ENCODE assay signal across 9 cellular contexts in the genomic region with DNA sequence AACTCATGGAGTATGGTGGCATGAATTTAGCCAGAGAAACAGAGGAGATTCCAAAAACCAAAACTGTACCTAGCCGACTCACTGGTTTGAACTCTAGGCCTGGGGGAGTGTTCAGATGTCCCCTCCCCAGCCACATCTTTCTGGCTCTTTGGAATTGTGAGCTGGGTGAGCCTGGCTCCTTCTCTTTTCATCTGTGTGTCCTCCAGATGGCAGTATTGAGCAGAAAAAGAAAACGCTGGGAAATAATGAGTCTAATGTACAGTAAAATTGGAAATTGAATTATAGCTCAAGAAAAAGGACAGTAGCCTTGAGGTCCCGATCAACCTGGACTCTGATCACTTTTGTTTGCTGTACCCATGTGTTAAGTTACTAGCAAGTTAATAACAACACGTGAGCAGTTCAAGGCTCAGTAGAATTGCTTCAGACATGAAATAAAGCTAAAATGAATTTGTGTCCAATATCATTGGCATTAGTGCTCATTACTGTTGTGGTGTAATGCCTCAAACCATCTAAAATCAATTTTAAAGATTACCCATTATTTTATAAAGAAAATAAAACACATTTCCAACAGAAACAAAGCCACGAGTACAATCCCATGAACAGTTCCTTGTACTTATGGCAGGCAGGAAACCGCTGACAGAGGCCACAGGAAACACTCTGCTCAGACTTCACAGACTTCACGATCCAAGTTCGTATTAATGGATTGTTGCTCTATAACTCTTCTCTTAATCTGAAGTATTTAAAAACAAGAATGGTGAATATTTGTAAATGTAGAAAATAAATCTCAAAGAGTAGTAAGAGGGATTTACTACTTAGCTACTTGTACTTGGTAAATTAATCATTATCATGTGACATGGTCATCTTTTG.
DNase-seq lines count a peak whose midpoint lies in the region; ATAC-seq and TF ChIP-seq lines count a peak whose summit lies in the region.
"Had no signal": no experiment of that assay in that cellular context is flagged by ENCODE, and none has a peak within 500 bp of the region (broad histone marks: within the 10 kb centered on the region; RNA-seq: fewer than 3 reads in every experiment).

No MANE protein-coding gene starts in this region.

- peaks cover 0 to 27% (median 0%) of the 10 kb centered on the region in 9 donors for H3K36me3 ChIP-seq in heart right ventricle
- H3K36me3 ChIP-seq in gastrocnemius medialis, result no peaks in the 10 kb centered on the region

- H3K4me1 Mint-ChIP-seq in activated naive CD4-positive, alpha-beta T cell treated with anti-CD3 and anti-CD28 coated beads, Interleukin-2, amount 10 ng/mL, durations not matched to agents 7 days and 5 days, result peaks cover 14% of the 10 kb centered on the region

- TF ChIP-seq POLR2A in gastrocnemius medialis (IDR thresholded peaks at IDR 0.05), result no peak

- no peaks in the 10 kb centered on the region for H3K27me3 Mint-ChIP-seq in activated naive CD4-positive, alpha-beta T cell treated with anti-CD3 and anti-CD28 coated beads, Interleukin-2, amount 10 ng/mL, durations not matched to agents 7 days and 5 days

- WGBS in heart right ventricle, 2 donors, result 21 to 22% methylated on average over 8 of the region's 8 CpGs

- peaks cover 0 to 22% (median 0%) of the 10 kb centered on the region in 9 donors for H3K4me1 ChIP-seq in heart right ventricle
- H3K4me1 ChIP-seq in gastrocnemius medialis, result no peaks in the 10 kb centered on the region

- peak; percentile 43 for ATAC-seq in HG02610 (IDR thresholded peaks at IDR 0.05; ENCODE audit: unreplicated experiment)
- ATAC-seq in heart right ventricle, result peak in 7 of 8 donors; percentile 61 to 84 (median 69)
- peak; percentile 82 to 86 for ATAC-seq in gastrocnemius medialis
- ATAC-seq in GM19455 (IDR thresholded peaks at IDR 0.05; ENCODE audit: unreplicated experiment), result no peak

- peaks cover 22% of the 10 kb centered on the region for H3K36me3 Mint-ChIP-seq in activated naive CD4-positive, alpha-beta T cell treated with anti-CD3 and anti-CD28 coated beads, Interleukin-2, amount 10 ng/mL, durations not matched to agents 7 days and 5 days

- DNase-seq in NCI-H510A treated with DMSO at 0.1 percent for 48 hours (lab: John Stamatoyannopoulos, UW) (peak; percentile 82), NCI-H510A (lab: John Stamatoyannopoulos, UW) (no peak), NCI-H526 (lab: John Stamatoyannopoulos, UW) (peak; percentile 46 to 77), heart right ventricle (peak in 1 of 2 donors; percentile 40), gastrocnemius medialis (no peak)
- DNase-seq in activated naive CD4-positive, alpha-beta T cell treated with anti-CD3 and anti-CD28 coated beads, Interleukin-2, amount 10 ng/mL, durations not matched to agents 7 days and 5 days, result peak; percentile 32

- H3K27me3 ChIP-seq in heart right ventricle (peaks cover 4 to 91% (median 73%) of the 10 kb centered on the region in 7 donors), gastrocnemius medialis (peaks cover 48 to 51% (median 50%) of the 10 kb centered on the region in 3 donors)

- CTCF ChIA-PET in activated naive CD4-positive, alpha-beta T cell treated with anti-CD3 and anti-CD28 coated beads, Interleukin-2, amount 10 ng/mL, durations not matched to agents 7 days and 5 days (lab: Charles Lee), result interaction anchor here (0.6 to 2.3 kb wide), 42 partner anchors 9 to 791 kb away, joined by 3 to 29 read pairs (median 4); partner anchors contain the start of gene CBX3

- H3K4me3 Mint-ChIP-seq in activated naive CD4-positive, alpha-beta T cell treated with anti-CD3 and anti-CD28 coated beads, Interleukin-2, amount 10 ng/mL, durations not matched to agents 7 days and 5 days, result no peak overlapping the region
- H3K4me3 Mint-ChIP-seq: activated naive CD8-positive, alpha-beta T cell had no signal

- in situ Hi-C loops in gastrocnemius medialis (cut with MboI; ENCODE audit: low sequenced_read_pairs in 4 of 4), result loop anchor here (5.0 to 25.0 kb wide), 10 partner anchors 275 to 982 kb away; partner anchors contain the start of genes HOXA3 (in 2 of the 4), HOXA7 (in 2 of the 4), HOXA5 (in 1 of the 4) and HOXA6 (in 1 of the 4)

- H3K4me3 ChIP-seq in heart right ventricle (peak overlapping the region in 2 of 10 donors; percentile 3 to 5), gastrocnemius medialis (no peak overlapping the region)

- H3K9me3 ChIP-seq in heart right ventricle, result no peaks in the 10 kb centered on the region
- no peaks in the 10 kb centered on the region for H3K9me3 ChIP-seq in gastrocnemius medialis

- TF ChIP-seq CTCF in heart right ventricle (IDR thresholded peaks at IDR 0.05) (peak; percentile 65 to 88 (median 83)), gastrocnemius medialis (IDR thresholded peaks at IDR 0.05 in 4 of 5, conservative IDR thresholded peaks at IDR 0.05 in 1 of 5) (peak; percentile 63 to 85 (median 71))

- H3K27ac ChIP-seq in heart right ventricle (no peak overlapping the region), gastrocnemius medialis (no peak overlapping the region)

- no peaks in the 10 kb centered on the region for H3K9me3 Mint-ChIP-seq in activated naive CD4-positive, alpha-beta T cell treated with anti-CD3 and anti-CD28 coated beads, Interleukin-2, amount 10 ng/mL, durations not matched to agents 7 days and 5 days

- no peak overlapping the region for H3K27ac Mint-ChIP-seq in activated naive CD4-positive, alpha-beta T cell treated with anti-CD3 and anti-CD28 coated beads, Interleukin-2, amount 10 ng/mL, durations not matched to agents 7 days and 5 days
- H3K27ac Mint-ChIP-seq: activated naive CD8-positive, alpha-beta T cell had no signal

- intact Hi-C loops in heart right ventricle (cut with DNase I), result loop anchor here (1.0 to 10.0 kb wide), 13 partner anchors 85 to 793 kb away; partner anchors contain the start of gene HOXA7 (in 1 of the 10)
- intact Hi-C loops in gastrocnemius medialis (cut with DNase I; ENCODE audit: low total_unique reads), result loop anchor here (1.0 to 10.0 kb wide), 4 partner anchors 167 to 1115 kb away; partner anchors contain the start of genes CBX3 and HNRNPA2B1

Comparison
In these comparisons a context has a peak if more than half of its experiments do, and no peak if none do; other contexts are left out.
1. DNase-seq: peak in NCI-H510A treated with DMSO at 0.1 percent for 48 hours (single experiment), NCI-H526 (2 of 2) and activated naive CD4-positive, alpha-beta T cell treated with anti-CD3 and anti-CD28 coated beads, Interleukin-2, amount 10 ng/mL, durations not matched to agents 7 days and 5 days (single experiment); none in NCI-H510A (single experiment) and gastrocnemius medialis (0 of 2).